ENCODE assay signal across 1 cellular context in the genomic region with DNA sequence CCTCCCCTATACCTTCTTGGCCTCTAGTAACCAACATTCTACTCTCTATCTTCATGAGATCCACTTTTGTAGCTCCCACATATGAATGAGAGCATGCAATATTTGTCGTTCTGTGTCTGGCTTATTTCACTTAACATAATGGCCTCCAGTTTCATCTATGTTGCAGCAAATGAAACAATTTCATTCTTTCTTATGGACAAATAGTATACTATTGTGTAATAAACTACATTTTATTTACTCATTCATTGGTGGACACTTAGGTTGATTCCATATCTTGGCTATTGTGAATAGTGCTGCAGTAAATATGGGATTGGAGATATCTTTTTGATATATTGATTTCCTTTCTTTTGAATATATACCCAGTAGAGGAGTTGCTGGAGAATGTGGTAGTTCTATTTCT.
TF ChIP-seq lines count a peak whose summit lies in the region.

No MANE protein-coding gene starts in this region.

TF ChIP-seq in IMR-90, 13 proteins besides CTCF, POLR2A, EP300 and RAD21:
- TF ChIP-seq, protein P1, sequence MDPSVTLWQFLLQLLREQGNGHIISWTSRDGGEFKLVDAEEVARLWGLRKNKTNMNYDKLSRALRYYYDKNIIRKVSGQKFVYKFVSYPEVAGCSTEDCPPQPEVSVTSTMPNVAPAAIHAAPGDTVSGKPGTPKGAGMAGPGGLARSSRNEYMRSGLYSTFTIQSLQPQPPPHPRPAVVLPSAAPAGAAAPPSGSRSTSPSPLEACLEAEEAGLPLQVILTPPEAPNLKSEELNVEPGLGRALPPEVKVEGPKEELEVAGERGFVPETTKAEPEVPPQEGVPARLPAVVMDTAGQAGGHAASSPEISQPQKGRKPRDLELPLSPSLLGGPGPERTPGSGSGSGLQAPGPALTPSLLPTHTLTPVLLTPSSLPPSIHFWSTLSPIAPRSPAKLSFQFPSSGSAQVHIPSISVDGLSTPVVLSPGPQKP (IDR thresholded peaks at IDR 0.05; ENCODE audit: borderline replicate concordance, low read depth, low read length) = no peak
- TF ChIP-seq MXI1 (IDR thresholded peaks at IDR 0.05; ENCODE audit: borderline replicate concordance, low read depth, low read length) (no peak), RFX5 (IDR thresholded peaks at IDR 0.05; ENCODE audit: low read depth, low read length) (no peak), RCOR1 (IDR thresholded peaks at IDR 0.05; ENCODE audit: insufficient replicate concordance, low read length) (no peak), CEBPB (IDR thresholded peaks at IDR 0.05; ENCODE audit: low read depth, low read length) (0 out of 2 replicates have a peak, but pooled peaks have one; percentile 10), CHD1 (IDR thresholded peaks at IDR 0.05; ENCODE audit: low read depth, low read length) (no peak)
- TF ChIP-seq, protein P2, sequence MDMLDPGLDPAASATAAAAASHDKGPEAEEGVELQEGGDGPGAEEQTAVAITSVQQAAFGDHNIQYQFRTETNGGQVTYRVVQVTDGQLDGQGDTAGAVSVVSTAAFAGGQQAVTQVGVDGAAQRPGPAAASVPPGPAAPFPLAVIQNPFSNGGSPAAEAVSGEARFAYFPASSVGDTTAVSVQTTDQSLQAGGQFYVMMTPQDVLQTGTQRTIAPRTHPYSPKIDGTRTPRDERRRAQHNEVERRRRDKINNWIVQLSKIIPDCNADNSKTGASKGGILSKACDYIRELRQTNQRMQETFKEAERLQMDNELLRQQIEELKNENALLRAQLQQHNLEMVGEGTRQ (IDR thresholded peaks at IDR 0.05; ENCODE audit: low read depth, low read length) = no peak
